2 cellular contexts compared by ENCODE assay signal in the genomic region with DNA sequence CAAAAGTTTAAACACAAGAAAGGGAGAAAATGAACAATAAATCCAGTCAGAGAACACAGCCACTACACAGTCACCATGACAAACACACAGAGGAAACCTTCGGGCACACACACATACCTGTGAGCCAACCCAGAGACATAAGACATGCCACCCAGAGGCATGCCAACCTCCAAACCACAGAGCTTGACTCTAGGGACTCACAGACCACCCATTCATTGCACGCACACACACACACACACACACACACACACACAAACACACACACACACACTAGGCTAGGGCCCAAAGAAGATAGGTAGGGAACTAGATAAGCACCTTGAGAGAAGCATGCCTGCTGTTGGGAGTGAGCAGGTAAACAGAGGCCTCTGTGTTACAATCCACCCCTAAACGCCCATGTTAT.
TF ChIP-seq lines count a peak whose summit lies in the region.

No MANE protein-coding gene starts in this region.

TF ChIP-seq in H1, 55 proteins besides CTCF, POLR2A, EP300 and RAD21 (continued from another document):
- TF ChIP-seq HDAC6 (IDR thresholded peaks at IDR 0.05; ENCODE audit: low read depth, low read length) (no peak), RXRA (IDR thresholded peaks at IDR 0.05; ENCODE audit: insufficient read depth, low read depth, low read length) (no peak), TCF12 (IDR thresholded peaks at IDR 0.05; ENCODE audit: low read depth, low read length) (no peak), BRCA1 (IDR thresholded peaks at IDR 0.05; ENCODE audit: low read depth, low read length) (no peak), GTF2F1 (IDR thresholded peaks at IDR 0.05; ENCODE audit: borderline replicate concordance, low read depth, low read length) (no peak), SIN3A (conservative IDR thresholded peaks at IDR 0.05 in 1 of 2, IDR thresholded peaks at IDR 0.05 in 1 of 2; ENCODE audit: low read depth in 1 of 2, low read length in 2 of 2) (no peak), TEAD4 (IDR thresholded peaks at IDR 0.05; ENCODE audit: low read depth, low read length) (no peak), MAFK (IDR thresholded peaks at IDR 0.05; ENCODE audit: low read depth, low read length) (no peak), KDM5A (IDR thresholded peaks at IDR 0.05; ENCODE audit: low read length) (no peak), RNF2 (IDR thresholded peaks at IDR 0.05; ENCODE audit: borderline replicate concordance, low read depth, low read length, missing control alignments, poor library complexity, severe bottlenecking) (no peak), SUZ12 (IDR thresholded peaks at IDR 0.05; ENCODE audit: low read length) (no peak), SP2 (IDR thresholded peaks at IDR 0.05; ENCODE audit: low read length) (no peak), HDAC2 (IDR thresholded peaks at IDR 0.05; ENCODE audit: borderline replicate concordance in 1 of 2, low read depth in 2 of 2, low read length in 2 of 2) (no peak)
- TF ChIP-seq, protein P1, sequence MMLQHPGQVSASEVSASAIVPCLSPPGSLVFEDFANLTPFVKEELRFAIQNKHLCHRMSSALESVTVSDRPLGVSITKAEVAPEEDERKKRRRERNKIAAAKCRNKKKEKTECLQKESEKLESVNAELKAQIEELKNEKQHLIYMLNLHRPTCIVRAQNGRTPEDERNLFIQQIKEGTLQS (IDR thresholded peaks at IDR 0.05; ENCODE audit: insufficient read depth, low read depth, low read length): no peak
- TF ChIP-seq, protein P2, sequence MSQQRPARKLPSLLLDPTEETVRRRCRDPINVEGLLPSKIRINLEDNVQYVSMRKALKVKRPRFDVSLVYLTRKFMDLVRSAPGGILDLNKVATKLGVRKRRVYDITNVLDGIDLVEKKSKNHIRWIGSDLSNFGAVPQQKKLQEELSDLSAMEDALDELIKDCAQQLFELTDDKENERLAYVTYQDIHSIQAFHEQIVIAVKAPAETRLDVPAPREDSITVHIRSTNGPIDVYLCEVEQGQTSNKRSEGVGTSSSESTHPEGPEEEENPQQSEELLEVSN (IDR thresholded peaks at IDR 0.05): no peak
TF ChIP-seq in H1: peak in this region for 0.

TF ChIP-seq in neural cell, 6 proteins besides CTCF, POLR2A, EP300 and RAD21:
- TF ChIP-seq, protein P3, sequence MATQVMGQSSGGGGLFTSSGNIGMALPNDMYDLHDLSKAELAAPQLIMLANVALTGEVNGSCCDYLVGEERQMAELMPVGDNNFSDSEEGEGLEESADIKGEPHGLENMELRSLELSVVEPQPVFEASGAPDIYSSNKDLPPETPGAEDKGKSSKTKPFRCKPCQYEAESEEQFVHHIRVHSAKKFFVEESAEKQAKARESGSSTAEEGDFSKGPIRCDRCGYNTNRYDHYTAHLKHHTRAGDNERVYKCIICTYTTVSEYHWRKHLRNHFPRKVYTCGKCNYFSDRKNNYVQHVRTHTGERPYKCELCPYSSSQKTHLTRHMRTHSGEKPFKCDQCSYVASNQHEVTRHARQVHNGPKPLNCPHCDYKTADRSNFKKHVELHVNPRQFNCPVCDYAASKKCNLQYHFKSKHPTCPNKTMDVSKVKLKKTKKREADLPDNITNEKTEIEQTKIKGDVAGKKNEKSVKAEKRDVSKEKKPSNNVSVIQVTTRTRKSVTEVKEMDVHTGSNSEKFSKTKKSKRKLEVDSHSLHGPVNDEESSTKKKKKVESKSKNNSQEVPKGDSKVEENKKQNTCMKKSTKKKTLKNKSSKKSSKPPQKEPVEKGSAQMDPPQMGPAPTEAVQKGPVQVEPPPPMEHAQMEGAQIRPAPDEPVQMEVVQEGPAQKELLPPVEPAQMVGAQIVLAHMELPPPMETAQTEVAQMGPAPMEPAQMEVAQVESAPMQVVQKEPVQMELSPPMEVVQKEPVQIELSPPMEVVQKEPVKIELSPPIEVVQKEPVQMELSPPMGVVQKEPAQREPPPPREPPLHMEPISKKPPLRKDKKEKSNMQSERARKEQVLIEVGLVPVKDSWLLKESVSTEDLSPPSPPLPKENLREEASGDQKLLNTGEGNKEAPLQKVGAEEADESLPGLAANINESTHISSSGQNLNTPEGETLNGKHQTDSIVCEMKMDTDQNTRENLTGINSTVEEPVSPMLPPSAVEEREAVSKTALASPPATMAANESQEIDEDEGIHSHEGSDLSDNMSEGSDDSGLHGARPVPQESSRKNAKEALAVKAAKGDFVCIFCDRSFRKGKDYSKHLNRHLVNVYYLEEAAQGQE (IDR thresholded peaks at IDR 0.05; ENCODE audit: borderline replicate concordance): no peak
- no peak for TF ChIP-seq TAF1 (IDR thresholded peaks at IDR 0.05; ENCODE audit: low read depth)
- no peak for TF ChIP-seq SMC3 (conservative IDR thresholded peaks at IDR 0.05; ENCODE audit: poor library complexity)
- no peak for TF ChIP-seq POLR2AphosphoS5 (IDR thresholded peaks at IDR 0.05)
- TF ChIP-seq EZH2 (IDR thresholded peaks at IDR 0.05; ENCODE audit: borderline replicate concordance, insufficient read depth, low read length, poor library complexity, severe bottlenecking): no peak
- TF ChIP-seq MXI1 (conservative IDR thresholded peaks at IDR 0.05; ENCODE audit: poor library complexity, severe bottlenecking): no peak
